In genomic region chr12:91287753-91288152, GRCh38 we compare ENCODE assay signal across 19 cellular contexts.
DNase-seq lines count a peak whose midpoint lies in the region; ATAC-seq and TF ChIP-seq lines count a peak whose summit lies in the region.
"Had no signal": no experiment of that assay in that cellular context is flagged by ENCODE, and none has a peak within 500 bp of the region (broad histone marks: within the 10 kb centered on the region; RNA-seq: fewer than 3 reads in every experiment).

No MANE protein-coding gene starts in this region.

- peaks cover 3% of the 10 kb centered on the region for H3K27me3 Mint-ChIP-seq in activated CD4-positive, alpha-beta T cell treated with anti-CD3 and anti-CD28 coated beads, Interleukin-2, amount 10 ng/mL, durations not matched to agents 24 days and 14 days
- H3K27me3 Mint-ChIP-seq: CD4-positive, CD25-positive, alpha-beta regulatory T cell; CD8-positive, alpha-beta memory T cell had no signal

- no peaks in the 10 kb centered on the region for H3K36me3 ChIP-seq in spleen
- no peaks in the 10 kb centered on the region for H3K36me3 ChIP-seq in left lung
- H3K36me3 ChIP-seq: BE2C, HAP-1 had no signal

- no peak for TF ChIP-seq POLR2A in spleen (IDR thresholded peaks at IDR 0.05)

- H3K9me3 Mint-ChIP-seq in activated CD4-positive, alpha-beta T cell treated with anti-CD3 and anti-CD28 coated beads, Interleukin-2, amount 10 ng/mL, durations not matched to agents 24 days and 14 days: no peaks in the 10 kb centered on the region
- H3K9me3 Mint-ChIP-seq: CD8-positive, alpha-beta memory T cell had no signal

- intact Hi-C loops in spleen (cut with DNase I; ENCODE audit: low total_unique reads): no loop called here
- intact Hi-C loops in left lung (cut with DNase I): no loop called here
- intact Hi-C loops in activated CD4-positive, alpha-beta T cell treated with anti-CD3 and anti-CD28 coated beads, Interleukin-2, amount 10 ng/mL, durations not matched to agents 24 days and 14 days (cut with micrococcal nuclease): no loop called here

- H3K27ac Mint-ChIP-seq in activated CD4-positive, alpha-beta T cell treated with anti-CD3 and anti-CD28 coated beads, Interleukin-2, amount 10 ng/mL, durations not matched to agents 24 days and 14 days: no peak overlapping the region
- H3K27ac Mint-ChIP-seq: CD4-positive, CD25-positive, alpha-beta regulatory T cell; CD8-positive, alpha-beta memory T cell had no signal

- H3K27ac ChIP-seq in spleen: no peak overlapping the region
- no peak overlapping the region for H3K27ac ChIP-seq in caudate nucleus (ENCODE audit: low read depth, low read length)
- H3K27ac ChIP-seq in left lung: no peak overlapping the region
- H3K27ac ChIP-seq: GM23248, KMS-11 had no signal

- ATAC-seq in left lung: no peak
- ATAC-seq: GM12878 had no signal

- H3K4me3 Mint-ChIP-seq in activated CD4-positive, alpha-beta T cell treated with anti-CD3 and anti-CD28 coated beads, Interleukin-2, amount 10 ng/mL, durations not matched to agents 24 days and 14 days: no peak overlapping the region
- H3K4me3 Mint-ChIP-seq: CD4-positive, CD25-positive, alpha-beta regulatory T cell; CD8-positive, alpha-beta memory T cell had no signal

- peak; percentile 23 for DNase-seq in ELF-1 (ENCODE audit: low read depth, low spot score)
- peak; percentile 7 for DNase-seq in M059J (ENCODE audit: low read depth)
- DNase-seq in fibroblast of villous mesenchyme (ENCODE audit: low read depth): peak; percentile 39
- peak; percentile 22 for DNase-seq in spleen
- no peak for DNase-seq in HK-2 (ENCODE audit: unreplicated experiment)
- DNase-seq in caudate nucleus (lab: John Stamatoyannopoulos, UW): no peak
- no peak for DNase-seq in left lung
- no peak for DNase-seq in activated CD4-positive, alpha-beta T cell treated with anti-CD3 and anti-CD28 coated beads, Interleukin-2, amount 10 ng/mL, durations not matched to agents 24 days and 14 days
- DNase-seq: ACHN; BE2C; C1 segment of cervical spinal cord; CD4-positive, CD25-positive, alpha-beta regulatory T cell; CD8-positive, alpha-beta memory T cell; COR-L47; DMS 273 treated with DMSO at 0.1 percent for 48 hours; GM23248 had no signal

- H3K27me3 ChIP-seq in spleen (replicated peaks in 1 of 7) (no peaks in the 10 kb centered on the region), left lung (no peaks in the 10 kb centered on the region)
- H3K27me3 ChIP-seq: BE2C had no signal

- no peak for TF ChIP-seq CTCF in fibroblast of villous mesenchyme (IDR thresholded peaks at IDR 0.05; ENCODE audit: insufficient read depth, low read depth, low read length)
- no peak for TF ChIP-seq CTCF in spleen (IDR thresholded peaks at IDR 0.05 in 8 of 11, conservative IDR thresholded peaks at IDR 0.05 in 3 of 11)
- TF ChIP-seq CTCF in left lung (IDR thresholded peaks at IDR 0.05): no peak

- no peaks in the 10 kb centered on the region for H3K36me3 Mint-ChIP-seq in activated CD4-positive, alpha-beta T cell treated with anti-CD3 and anti-CD28 coated beads, Interleukin-2, amount 10 ng/mL, durations not matched to agents 24 days and 14 days (ENCODE audit: low read depth)
- H3K36me3 Mint-ChIP-seq: CD4-positive, CD25-positive, alpha-beta regulatory T cell; CD8-positive, alpha-beta memory T cell had no signal

- no peaks in the 10 kb centered on the region for H3K4me1 Mint-ChIP-seq in activated CD4-positive, alpha-beta T cell treated with anti-CD3 and anti-CD28 coated beads, Interleukin-2, amount 10 ng/mL, durations not matched to agents 24 days and 14 days

- no peaks in the 10 kb centered on the region for H3K9me3 ChIP-seq in spleen
- no peaks in the 10 kb centered on the region for H3K9me3 ChIP-seq in left lung
- H3K9me3 ChIP-seq: BE2C, HAP-1 had no signal

- 48 to 64% (median 53%) methylated on average over 3 of the region's 3 CpGs for WGBS in spleen, 5 donors

- H3K4me3 ChIP-seq in fibroblast of villous mesenchyme (ENCODE audit: low read depth, low read length): no peak overlapping the region
- no peak overlapping the region for H3K4me3 ChIP-seq in spleen
- no peak overlapping the region for H3K4me3 ChIP-seq in left lung
- H3K4me3 ChIP-seq: GM12878, GM23248, HAP-1 had no signal

- H3K4me1 ChIP-seq in spleen (no peaks in the 10 kb centered on the region), left lung (no peaks in the 10 kb centered on the region)
- H3K4me1 ChIP-seq: HAP-1 had no signal

Comparison
In these comparisons a context has a peak if more than half of its experiments do, and no peak if none do; other contexts are left out.
1. DNase-seq: peak in ELF-1 (single experiment), M059J (single experiment), fibroblast of villous mesenchyme (single experiment) and spleen (single experiment); none in HK-2 (single experiment), caudate nucleus (0 of 61), left lung (0 of 2) and activated CD4-positive, alpha-beta T cell treated with anti-CD3 and anti-CD28 coated beads, Interleukin-2, amount 10 ng/mL, durations not matched to agents 24 days and 14 days (single experiment).